ENCODE assay signal across 9 cellular contexts in genomic region chr12:62123721-62124203, GRCh38.
DNase-seq lines count a peak whose midpoint lies in the region; ATAC-seq and TF ChIP-seq lines count a peak whose summit lies in the region.
"Had no signal": no experiment of that assay in that cellular context is flagged by ENCODE, and none has a peak within 500 bp of the region (broad histone marks: within the 10 kb centered on the region; RNA-seq: fewer than 3 reads in every experiment).

No MANE protein-coding gene starts in this region.

- TF ChIP-seq CTCF in retinal pigment epithelial cell (conservative IDR thresholded peaks at IDR 0.05; ENCODE audit: low read depth, low read length): peak; percentile 93

- DNase-seq in CD4-positive, CD25-positive, alpha-beta regulatory T cell: peak; percentile 4 to 57 (median 40)
- DNase-seq in NCI-H82 (lab: John Stamatoyannopoulos, UW) (peak; percentile 62), activated T-cell treated with anti-CD3 and anti-CD28 coated beads for 1 hour (ENCODE audit: low read depth) (peak; percentile 11), foreskin melanocyte (peak; percentile 7), retinal pigment epithelial cell (ENCODE audit: low read depth) (no peak), GM19238 (ENCODE audit: insufficient read length, low spot score) (no peak)

- no peaks in the 10 kb centered on the region for H3K36me3 Mint-ChIP-seq in CD4-positive, CD25-positive, alpha-beta regulatory T cell

- H3K9me3 Mint-ChIP-seq in CD4-positive, CD25-positive, alpha-beta regulatory T cell: no peaks in the 10 kb centered on the region
- H3K9me3 Mint-ChIP-seq: T-helper 1 cell treated with Interleukin-12 subunit alpha and Interleukin-12 subunit beta and Interleukin-4 antibody, amounts not matched to agents 30 μg/mL and 1 μg/mL, for 36 hours had no signal

- peaks cover 0 to 6% (median 2%) of the 10 kb centered on the region in 4 donors for H3K4me1 Mint-ChIP-seq in CD4-positive, CD25-positive, alpha-beta regulatory T cell

- peaks cover 2% of the 10 kb centered on the region for H3K27me3 ChIP-seq in CD4-positive, CD25-positive, alpha-beta regulatory T cell (ENCODE audit: control insufficient read depth, insufficient read depth, low read length)

- H3K9me3 ChIP-seq in CD4-positive, CD25-positive, alpha-beta regulatory T cell (ENCODE audit: control insufficient read depth in 2 of 2, low read length in 2 of 2): no peaks in the 10 kb centered on the region

- H3K27ac ChIP-seq in CD4-positive, CD25-positive, alpha-beta regulatory T cell (ENCODE audit: insufficient read depth, low read length, poor library complexity, severe bottlenecking): no peak overlapping the region

- no peak overlapping the region for H3K4me3 Mint-ChIP-seq in CD4-positive, CD25-positive, alpha-beta regulatory T cell
- H3K4me3 Mint-ChIP-seq: T-helper 1 cell treated with Interleukin-12 subunit alpha and Interleukin-12 subunit beta and Interleukin-4 antibody, amounts not matched to agents 30 μg/mL and 1 μg/mL, for 36 hours had no signal

- H3K27ac Mint-ChIP-seq in CD4-positive, CD25-positive, alpha-beta regulatory T cell: peak overlapping the region in 1 of 3 donors; percentile 33
- H3K27ac Mint-ChIP-seq: T-helper 1 cell treated with Interleukin-12 subunit alpha and Interleukin-12 subunit beta and Interleukin-4 antibody, amounts not matched to agents 30 μg/mL and 1 μg/mL, for 36 hours had no signal

- H3K4me3 ChIP-seq in CD4-positive, CD25-positive, alpha-beta regulatory T cell (ENCODE audit: low read depth, low read length): no peak overlapping the region
- H3K4me3 ChIP-seq in retinal pigment epithelial cell (ENCODE audit: low read length): no peak overlapping the region

- ATAC-seq in CD4-positive, CD25-positive, alpha-beta regulatory T cell (ENCODE audit: low read depth in 2 of 2): peak; percentile 39 to 72
- ATAC-seq in GM18517 (IDR thresholded peaks at IDR 0.05; ENCODE audit: unreplicated experiment) (peak; percentile 70), HG03095 (IDR thresholded peaks at IDR 0.05; ENCODE audit: unreplicated experiment) (peak; percentile 81)

- H3K4me1 ChIP-seq in CD4-positive, CD25-positive, alpha-beta regulatory T cell (ENCODE audit: control insufficient read depth, insufficient read depth, low read length, poor library complexity, severe bottlenecking): no peaks in the 10 kb centered on the region

- H3K27me3 Mint-ChIP-seq in CD4-positive, CD25-positive, alpha-beta regulatory T cell: peaks cover 8% of the 10 kb centered on the region

- H3K36me3 ChIP-seq in CD4-positive, CD25-positive, alpha-beta regulatory T cell (ENCODE audit: control insufficient read depth, insufficient read depth, low read length): no peaks in the 10 kb centered on the region

Comparison
In these comparisons a context has a peak if more than half of its experiments do, and no peak if none do; other contexts are left out.
1. DNase-seq: peak in CD4-positive, CD25-positive, alpha-beta regulatory T cell (3 of 3), NCI-H82 (single experiment), activated T-cell treated with anti-CD3 and anti-CD28 coated beads for 1 hour (single experiment) and foreskin melanocyte (single experiment); none in retinal pigment epithelial cell (single experiment) and GM19238 (single experiment).
2. Peak in every context shown above with its lines, with median percentiles within 50 percentile points of each other: ATAC-seq.